In genomic region chr22:41856484-41856883, GRCh38 we compare ENCODE assay signal across 16 cellular contexts. TPM values are rescaled to one million over a fixed set of nuclear protein-coding genes. Genes with fewer than 3 reads are reported as not detected.
DNase-seq lines count a peak whose midpoint lies in the region; ATAC-seq and TF ChIP-seq lines count a peak whose summit lies in the region.
"Had no signal": no experiment of that assay in that cellular context is flagged by ENCODE, and none has a peak within 500 bp of the region (broad histone marks: within the 10 kb centered on the region; RNA-seq: fewer than 3 reads in every experiment).

No MANE protein-coding gene starts in this region.

- no peak for ATAC-seq in activated CD8-positive, alpha-beta memory T cell treated with anti-CD3 and anti-CD28 coated beads, Interleukin-2, amount 10 ng/mL, durations not matched to agents 7 days and 5 days
- ATAC-seq in T-cell (replicated peaks in 1 of 4) (no peak), GM18909 (IDR thresholded peaks at IDR 0.05; ENCODE audit: poor library complexity, unreplicated experiment) (no peak), GM21381 (IDR thresholded peaks at IDR 0.05; ENCODE audit: unreplicated experiment) (no peak)
- ATAC-seq in stimulated activated effector memory CD8-positive, alpha-beta T cell treated with anti-CD3 and anti-CD28 coated beads, Interleukin-12 subunit alpha, Interleukin-12 subunit beta, amount 100 ng/mL, for 72 hours, result no peak

- H3K4me1 Mint-ChIP-seq in activated CD8-positive, alpha-beta memory T cell treated with anti-CD3 and anti-CD28 coated beads, Interleukin-2, amount 10 ng/mL, durations not matched to agents 7 days and 5 days, result peaks cover 63% of the 10 kb centered on the region
- H3K4me1 Mint-ChIP-seq in T-cell, result peaks cover 43 to 69% (median 63%) of the 10 kb centered on the region in 3 donors
- H3K4me1 Mint-ChIP-seq in stimulated activated effector memory CD8-positive, alpha-beta T cell treated with anti-CD3 and anti-CD28 coated beads, Interleukin-12 subunit alpha, Interleukin-12 subunit beta, amount 100 ng/mL, for 72 hours, result peaks cover 66% of the 10 kb centered on the region

- CTCF ChIA-PET in activated CD8-positive, alpha-beta memory T cell treated with anti-CD3 and anti-CD28 coated beads, Interleukin-2, amount 10 ng/mL, durations not matched to agents 7 days and 5 days (lab: Charles Lee), result interaction anchor here (0.9 to 5.7 kb wide), 10 partner anchors 9 to 190 kb away, joined by 3 to 40 read pairs (median 6); partner anchors contain the start of genes CENPM, MEI1 and SREBF2
- CTCF ChIA-PET in T-cell (lab: Charles Lee), result interaction anchor here (0.9 to 1.7 kb wide), 4 partner anchors 9 to 160 kb away, joined by 3 to 10 read pairs (median 7); no protein-coding TSS in a partner anchor

- peak overlapping the region; percentile 79 for H3K27ac Mint-ChIP-seq in activated CD8-positive, alpha-beta memory T cell treated with anti-CD3 and anti-CD28 coated beads, Interleukin-2, amount 10 ng/mL, durations not matched to agents 7 days and 5 days
- H3K27ac Mint-ChIP-seq in T-cell, result peak overlapping the region; percentile 80 to 84
- H3K27ac Mint-ChIP-seq in stimulated activated effector memory CD8-positive, alpha-beta T cell treated with anti-CD3 and anti-CD28 coated beads, Interleukin-12 subunit alpha, Interleukin-12 subunit beta, amount 100 ng/mL, for 72 hours, result peak overlapping the region; percentile 88

- no peak for DNase-seq in activated CD8-positive, alpha-beta memory T cell treated with anti-CD3 and anti-CD28 coated beads, Interleukin-2, amount 10 ng/mL, durations not matched to agents 7 days and 5 days
- no peak for DNase-seq in activated CD8-positive, alpha-beta memory T cell treated with anti-CD3 and anti-CD28 coated beads, Interleukin-2, amount 50 U/mL, for 4 hours
- DNase-seq in T-cell (no peak), fibroblast of the aortic adventitia (ENCODE audit: low read depth) (peak; percentile 11), HPDE6-E6E7 (ENCODE audit: extremely low spot score) (no peak)
- DNase-seq in stimulated activated effector memory CD8-positive, alpha-beta T cell treated with anti-CD3 and anti-CD28 coated beads, Interleukin-12 subunit alpha, Interleukin-12 subunit beta, amount 100 ng/mL, for 72 hours (ENCODE audit: low spot score in 2 of 2), result no peak
- DNase-seq: activated CD4-positive, alpha-beta T cell treated with anti-CD3 and anti-CD28 coated beads for 1 hour; amniotic stem cell; effector CD4-positive, alpha-beta T cell; mesenchymal stem cell; NCI-H1048; SIG-M5; upper lobe of left lung had no signal

- no peak overlapping the region for H3K4me3 Mint-ChIP-seq in activated CD8-positive, alpha-beta memory T cell treated with anti-CD3 and anti-CD28 coated beads, Interleukin-2, amount 10 ng/mL, durations not matched to agents 7 days and 5 days
- no peak overlapping the region for H3K4me3 Mint-ChIP-seq in T-cell
- peak overlapping the region; percentile 31 for H3K4me3 Mint-ChIP-seq in stimulated activated effector memory CD8-positive, alpha-beta T cell treated with anti-CD3 and anti-CD28 coated beads, Interleukin-12 subunit alpha, Interleukin-12 subunit beta, amount 100 ng/mL, for 72 hours

- H3K4me3 ChIP-seq in fibroblast of the aortic adventitia (ENCODE audit: low read depth, low read length), result no peak overlapping the region
- H3K4me3 ChIP-seq: right atrium auricular region, upper lobe of left lung had no signal

- no peaks in the 10 kb centered on the region for H3K27me3 Mint-ChIP-seq in activated CD8-positive, alpha-beta memory T cell treated with anti-CD3 and anti-CD28 coated beads, Interleukin-2, amount 10 ng/mL, durations not matched to agents 7 days and 5 days
- H3K27me3 Mint-ChIP-seq in T-cell, result no peaks in the 10 kb centered on the region

- POLR2A ChIA-PET in T-cell (lab: Charles Lee), result interaction anchor here in 1 of 2 donors (0.6 kb wide), 1 partner anchor 1141 kb away, joined by 5 read pairs; no protein-coding TSS in a partner anchor

- H3K36me3 Mint-ChIP-seq in activated CD8-positive, alpha-beta memory T cell treated with anti-CD3 and anti-CD28 coated beads, Interleukin-2, amount 10 ng/mL, durations not matched to agents 7 days and 5 days, result peaks cover 13% of the 10 kb centered on the region
- H3K36me3 Mint-ChIP-seq in T-cell, result peaks cover 6% of the 10 kb centered on the region
- H3K36me3 Mint-ChIP-seq in stimulated activated effector memory CD8-positive, alpha-beta T cell treated with anti-CD3 and anti-CD28 coated beads, Interleukin-12 subunit alpha, Interleukin-12 subunit beta, amount 100 ng/mL, for 72 hours, result peaks cover 79% of the 10 kb centered on the region

- no peaks in the 10 kb centered on the region for H3K9me3 Mint-ChIP-seq in activated CD8-positive, alpha-beta memory T cell treated with anti-CD3 and anti-CD28 coated beads, Interleukin-2, amount 10 ng/mL, durations not matched to agents 7 days and 5 days (ENCODE audit: low read depth)
- H3K9me3 Mint-ChIP-seq in T-cell, result no peaks in the 10 kb centered on the region
- H3K9me3 Mint-ChIP-seq in stimulated activated effector memory CD8-positive, alpha-beta T cell treated with anti-CD3 and anti-CD28 coated beads, Interleukin-12 subunit alpha, Interleukin-12 subunit beta, amount 100 ng/mL, for 72 hours, result no peaks in the 10 kb centered on the region

- no peak for TF ChIP-seq CTCF in fibroblast of the aortic adventitia (IDR thresholded peaks at IDR 0.05; ENCODE audit: insufficient read depth, low read length)

RNA-seq across cellular contexts. Expression of gene SREBF2, which starts 23.6 kb away (rescaled TPM):
- 100 to 1,000 TPM; 130 to 135 TPM for total RNA-seq in activated CD8-positive, alpha-beta memory T cell treated with anti-CD3 and anti-CD28 coated beads, Interleukin-2, amount 10 ng/mL, durations not matched to agents 7 days and 5 days
- 100 to 1,000 TPM in 3 of 5 donors, 10 to 100 TPM in 2; 71.9 to 128 (median 112) TPM for total RNA-seq in T-cell
- total RNA-seq in fibroblast of the aortic adventitia (ENCODE audit: low replicate concordance), result 52.8 and 112 TPM in 2 replicates

RNA-seq across cellular contexts. Expression of gene CCDC134, which starts 56.0 kb away (rescaled TPM):
- 10 to 100 TPM; 25.3 to 27.9 TPM for total RNA-seq in activated CD8-positive, alpha-beta memory T cell treated with anti-CD3 and anti-CD28 coated beads, Interleukin-2, amount 10 ng/mL, durations not matched to agents 7 days and 5 days
- total RNA-seq in T-cell, result 10 to 100 TPM; 14.4 to 21.7 (median 16.7) TPM
- 5.7 and 8.1 TPM in 2 replicates for total RNA-seq in fibroblast of the aortic adventitia (ENCODE audit: low replicate concordance)

RNA-seq across cellular contexts. Expression of gene SHISA8, which starts 58.4 kb away (rescaled TPM):
- total RNA-seq in activated CD8-positive, alpha-beta memory T cell treated with anti-CD3 and anti-CD28 coated beads, Interleukin-2, amount 10 ng/mL, durations not matched to agents 7 days and 5 days, result under 1 TPM; 0.30 to 0.70 TPM
- total RNA-seq in T-cell (1 to 10 TPM in 1 of 5 donors, under 1 TPM in 3, not detected in 1; 0.56 to 1.2 (median 0.75) TPM), fibroblast of the aortic adventitia (ENCODE audit: low replicate concordance) (not detected in 2 replicates)
